Comparison of ENCODE assay signal across 24 cellular contexts in genomic region chr17:54736573-54736972, GRCh38.
"Had no signal": no experiment of that assay in that cellular context is flagged by ENCODE, and none has a peak within 500 bp of the region (broad histone marks: within the 10 kb centered on the region; RNA-seq: fewer than 3 reads in every experiment).

No MANE protein-coding gene starts in this region.

- H3K36me3 ChIP-seq: brain microvascular endothelial cell, lower lobe of right lung, ovary had no signal

- DNase-seq: activated B cell treated with CpG ODN at 0.5 μM for 24 hours; activated CD4-positive, alpha-beta memory T cell treated with anti-CD3 and anti-CD28 coated beads, Interleukin-2, amount 10 ng/mL, durations not matched to agents 7 days and 5 days; activated CD4-positive, alpha-beta T cell treated with anti-CD3 and anti-CD28 coated beads for 48 hours; activated naive CD4-positive, alpha-beta T cell treated with anti-CD3 and anti-CD28 coated beads for 36 hours; activated naive CD8-positive, alpha-beta T cell treated with anti-CD3 and anti-CD28 coated beads, Interleukin-2, amount 50 U/mL, for 24 hours; activated T-cell treated with anti-CD3 and anti-CD28 coated beads, Interleukin-2, amount 50 U/mL, for 24 hours; aorta; brain microvascular endothelial cell; central memory CD4-positive, alpha-beta T cell; endodermal cell; foreskin fibroblast; hippocampal formation; lower lobe of right lung; natural killer cell; ovary; psoas muscle; right cardiac atrium; stimulated activated CD4-positive, alpha-beta T cell treated with anti-CD3 and anti-CD28 coated beads, Interleukin-15, amount 100 ng/mL, for 24 hours; stimulated activated CD4-positive, alpha-beta T cell treated with anti-CD3 and anti-CD28 coated beads, Interleukin-2, amount 100 ng/mL, for 48 hours; testis had no signal

- H3K9me3 ChIP-seq: ovary, testis had no signal

- ATAC-seq: activated naive CD8-positive, alpha-beta T cell treated with anti-CD3 and anti-CD28 coated beads, Interleukin-2, amount 50 U/mL, for 24 hours; natural killer cell; psoas muscle; right cardiac atrium had no signal

- H3K4me1 Mint-ChIP-seq: activated B cell treated with CpG ODN at 0.5 μM for 24 hours; activated CD4-positive, alpha-beta memory T cell treated with anti-CD3 and anti-CD28 coated beads, Interleukin-2, amount 10 ng/mL, durations not matched to agents 7 days and 5 days; activated naive CD8-positive, alpha-beta T cell treated with anti-CD3 and anti-CD28 coated beads, Interleukin-2, amount 50 U/mL, for 24 hours; endodermal cell; natural killer cell had no signal

- H3K27me3 ChIP-seq: brain microvascular endothelial cell, ovary, testis had no signal

- H3K9me3 Mint-ChIP-seq: type B pancreatic cell had no signal

- H3K27me3 Mint-ChIP-seq: activated B cell treated with CpG ODN at 0.5 μM for 24 hours; activated CD4-positive, alpha-beta memory T cell treated with anti-CD3 and anti-CD28 coated beads, Interleukin-2, amount 10 ng/mL, durations not matched to agents 7 days and 5 days; activated T-cell treated with anti-CD3 and anti-CD28 coated beads, Interleukin-2, amount 50 U/mL, for 24 hours; type B pancreatic cell had no signal

- H3K36me3 Mint-ChIP-seq: type B pancreatic cell had no signal

- H3K27ac ChIP-seq: brain microvascular endothelial cell, epithelial cell of prostate, lower lobe of right lung, ovary, psoas muscle, skin epidermis, testis had no signal

- H3K4me1 ChIP-seq: lower lobe of right lung, psoas muscle, testis had no signal

- H3K4me3 Mint-ChIP-seq: activated B cell treated with CpG ODN at 0.5 μM for 24 hours; activated CD4-positive, alpha-beta memory T cell treated with anti-CD3 and anti-CD28 coated beads, Interleukin-2, amount 10 ng/mL, durations not matched to agents 7 days and 5 days; activated naive CD4-positive, alpha-beta T cell treated with anti-CD3 and anti-CD28 coated beads for 36 hours; activated naive CD8-positive, alpha-beta T cell treated with anti-CD3 and anti-CD28 coated beads, Interleukin-2, amount 50 U/mL, for 24 hours; activated T-cell treated with anti-CD3 and anti-CD28 coated beads, Interleukin-2, amount 50 U/mL, for 24 hours; endodermal cell; natural killer cell; type B pancreatic cell had no signal

- H3K27ac Mint-ChIP-seq: activated B cell treated with CpG ODN at 0.5 μM for 24 hours; activated CD4-positive, alpha-beta memory T cell treated with anti-CD3 and anti-CD28 coated beads, Interleukin-2, amount 10 ng/mL, durations not matched to agents 7 days and 5 days; activated naive CD4-positive, alpha-beta T cell treated with anti-CD3 and anti-CD28 coated beads for 36 hours; activated naive CD8-positive, alpha-beta T cell treated with anti-CD3 and anti-CD28 coated beads, Interleukin-2, amount 50 U/mL, for 24 hours; activated T-cell treated with anti-CD3 and anti-CD28 coated beads, Interleukin-2, amount 50 U/mL, for 24 hours; activated T-helper 2 cell treated with anti-CD3 and anti-CD28 coated beads, Interferon-gamma antibody, Interleukin-2, Interleukin-4, amounts not matched to agents 10 μg/mL and 5 μg/mL and 100 μg/mL, durations not matched to agents 14 hours and 24 hours and 36 hours; endodermal cell; natural killer cell; type B pancreatic cell had no signal

- H3K4me3 ChIP-seq: lower lobe of right lung, ovary, psoas muscle, skin epidermis, testis had no signal
